ENCODE assay signal across 20 cellular contexts in genomic region chr10:26157734-26158133, GRCh38. TPM values are rescaled to one million over a fixed set of nuclear protein-coding genes. Genes with fewer than 3 reads are reported as not detected.
DNase-seq lines count a peak whose midpoint lies in the region; TF ChIP-seq lines count a peak whose summit lies in the region.
"Had no signal": no experiment of that assay in that cellular context is flagged by ENCODE, and none has a peak within 500 bp of the region (broad histone marks: within the 10 kb centered on the region; RNA-seq: fewer than 3 reads in every experiment).

No MANE protein-coding gene starts in this region.

- CTCF ChIA-PET in GM10248 (lab: Yijun Ruan, JAX), result interaction anchor here (1.0 to 1.9 kb wide), 2 partner anchors 9 to 10 kb away, joined by 3 to 11 read pairs; no protein-coding TSS in a partner anchor

- H2BK12ac ChIP-seq in neuronal stem cell (ENCODE audit: low read length), result no peak overlapping the region

- no peak overlapping the region for H3K14ac ChIP-seq in neuronal stem cell (ENCODE audit: low read length)

- H3K18ac ChIP-seq in neuronal stem cell (ENCODE audit: low read length), result no peak overlapping the region

- DNase-seq in GM10248 (ENCODE audit: extremely low spot score) (no peak), HK-2 (ENCODE audit: unreplicated experiment) (peak; percentile 3), WERI-Rb-1 (peak; percentile 6), neuronal stem cell (ENCODE audit: low spot score) (no peak), foreskin fibroblast (no peak), GF-D8 (lab: John Stamatoyannopoulos, UW) (no peak), esophagus squamous epithelium (lab: John Stamatoyannopoulos, UW) (no peak)
- DNase-seq: activated naive CD8-positive, alpha-beta T cell treated with anti-CD3 and anti-CD28 coated beads, Interleukin-2, amount 50 U/mL, for 24 hours; brain microvascular endothelial cell; gastrocnemius medialis; NCI-H187 treated with DMSO at 0.1 percent for 48 hours; NCI-H446; stimulated activated CD4-positive, alpha-beta T cell treated with anti-CD3 and anti-CD28 coated beads, Interleukin-12 subunit alpha, Interleukin-12 subunit beta, amount 100 ng/mL, for 4 hours had no signal

- POLR2A ChIA-PET in GM10248 (lab: Yijun Ruan, JAX), result no interaction called here

- intact Hi-C loops in esophagus squamous epithelium (cut with DNase I), result no loop called here

- no peak overlapping the region for H2BK5ac ChIP-seq in neuronal stem cell (ENCODE audit: low read length)

- H3K36me3 ChIP-seq in WERI-Rb-1, result no peaks in the 10 kb centered on the region
- no peaks in the 10 kb centered on the region for H3K36me3 ChIP-seq in neuronal stem cell (replicated peaks in 1 of 2; ENCODE audit: control insufficient read depth in 2 of 2, insufficient read depth in 2 of 2, low read length in 2 of 2)
- H3K36me3 ChIP-seq in esophagus squamous epithelium, result no peaks in the 10 kb centered on the region
- H3K36me3 ChIP-seq: BLaER1, brain microvascular endothelial cell, gastrocnemius medialis, thoracic aorta had no signal

- no peak overlapping the region for H3K4me2 ChIP-seq in neuronal stem cell (ENCODE audit: insufficient read depth, low read length, poor library complexity, severe bottlenecking)
- H3K4me2 ChIP-seq: BLaER1 had no signal

- H3K4me1 ChIP-seq in neuronal stem cell (ENCODE audit: control insufficient read depth in 2 of 2, insufficient read depth in 1 of 2, low read depth in 1 of 2, low read length in 2 of 2) (no peaks in the 10 kb centered on the region), esophagus squamous epithelium (no peaks in the 10 kb centered on the region)
- H3K4me1 ChIP-seq: BLaER1, gastrocnemius medialis had no signal

- H2BK15ac ChIP-seq in neuronal stem cell (ENCODE audit: low read length), result no peak overlapping the region

- H2AFZ ChIP-seq in neuronal stem cell (ENCODE audit: low read length), result peak overlapping the region; percentile 29

- H3K4ac ChIP-seq in neuronal stem cell (ENCODE audit: low read length), result no peak overlapping the region

- no peak overlapping the region for H2AK5ac ChIP-seq in neuronal stem cell (ENCODE audit: low read depth, low read length)

- H3K4me3 ChIP-seq in WERI-Rb-1 (ENCODE audit: low read depth, low read length) (no peak overlapping the region), neuronal stem cell (ENCODE audit: low read length in 2 of 2) (no peak overlapping the region), foreskin fibroblast (ENCODE audit: low read depth in 1 of 2, low read length in 2 of 2) (no peak overlapping the region), esophagus squamous epithelium (no peak overlapping the region)
- H3K4me3 ChIP-seq: BLaER1, coronary artery, gastrocnemius medialis, thoracic aorta had no signal

- no peak overlapping the region for H3K27ac ChIP-seq in WERI-Rb-1
- H3K27ac ChIP-seq in neuronal stem cell (replicated peaks; ENCODE audit: low read length), result no peak overlapping the region
- H3K27ac ChIP-seq in esophagus squamous epithelium, result no peak overlapping the region
- H3K27ac ChIP-seq: BLaER1, brain microvascular endothelial cell, coronary artery, gastrocnemius medialis, thoracic aorta had no signal

- H4K91ac ChIP-seq in neuronal stem cell (ENCODE audit: low read depth, low read length, poor library complexity), result no peak overlapping the region

- no CpG with 5 or more reads among the region's 4 CpGs for WGBS in neuronal stem cell (ENCODE audit: extremely low coverage in 2 of 2, insufficient read length in 2 of 2, insufficient replicate concordance in 1 of 2), 2 donors
- 62 to 64% methylated on average over 4 of the region's 4 CpGs for WGBS in esophagus squamous epithelium, 2 donors

- H3K27me3 ChIP-seq in WERI-Rb-1 (ENCODE audit: insufficient read depth, low read depth, severe bottlenecking) (no peaks in the 10 kb centered on the region), neuronal stem cell (ENCODE audit: control insufficient read depth in 3 of 3, insufficient read depth in 3 of 3, low read depth in 1 of 3, low read length in 3 of 3) (no peaks in the 10 kb centered on the region), esophagus squamous epithelium (no peaks in the 10 kb centered on the region)
- H3K27me3 ChIP-seq: BLaER1, brain microvascular endothelial cell, gastrocnemius medialis had no signal

- TF ChIP-seq CTCF in GM10248 (IDR thresholded peaks at IDR 0.05; ENCODE audit: control extremely low read depth, extremely low read depth, low read depth, missing control alignments), result peak; percentile 13
- TF ChIP-seq CTCF in WERI-Rb-1 (IDR thresholded peaks at IDR 0.05; ENCODE audit: low read depth, low read length), result peak; percentile 28
- no peak for TF ChIP-seq CTCF in foreskin fibroblast (IDR thresholded peaks at IDR 0.05; ENCODE audit: low read depth, low read length)
- TF ChIP-seq CTCF in esophagus squamous epithelium (IDR thresholded peaks at IDR 0.05), result no peak

- H3K9ac ChIP-seq in neuronal stem cell (ENCODE audit: low read depth, low read length, poor library complexity), result no peak overlapping the region
- H3K9ac ChIP-seq: BLaER1 had no signal

- no peak overlapping the region for H3K23ac ChIP-seq in neuronal stem cell (ENCODE audit: low read depth, low read length, poor library complexity)

- no peaks in the 10 kb centered on the region for H3K79me1 ChIP-seq in neuronal stem cell (ENCODE audit: low read depth, low read length)

- H4K8ac ChIP-seq in neuronal stem cell (ENCODE audit: low read depth, low read length), result no peak overlapping the region

- H3K9me3 ChIP-seq in WERI-Rb-1 (ENCODE audit: severe bottlenecking) (no peaks in the 10 kb centered on the region), neuronal stem cell (replicated peaks in 1 of 2; ENCODE audit: control insufficient read depth in 2 of 2, insufficient read depth in 1 of 2, low read depth in 1 of 2, low read length in 2 of 2) (no peaks in the 10 kb centered on the region), esophagus squamous epithelium (no peaks in the 10 kb centered on the region)
- H3K9me3 ChIP-seq: BLaER1, gastrocnemius medialis, thoracic aorta had no signal

- no peak overlapping the region for H2BK120ac ChIP-seq in neuronal stem cell (ENCODE audit: low read depth, low read length)

- no peak for TF ChIP-seq POLR2A in esophagus squamous epithelium (IDR thresholded peaks at IDR 0.05)

RNA-seq across cellular contexts. Expression of gene GAD2, which starts 58.8 kb away (rescaled TPM):
- polyA plus RNA-seq in neuronal stem cell (2013, experiment 1 of 2), result 0.40 TPM
- 0.51 TPM for polyA plus RNA-seq in neuronal stem cell (2013, experiment 2 of 2)
- not detected for total RNA-seq in esophagus squamous epithelium
- total RNA-seq: activated T-helper 17 cell treated with anti-CD3 and anti-CD28 coated beads, Interleukin-2, amount 50 U/mL, for 72 hours; endothelial cell of umbilical vein; gastrocnemius medialis; left lobe of liver; renal cortical epithelial cell; thoracic aorta had no signal
- polyA plus RNA-seq: endothelial cell of umbilical vein had no signal

Comparison
In these comparisons a context has a peak if more than half of its experiments do, and no peak if none do; other contexts are left out.
1. DNase-seq: peak in HK-2 (single experiment) and WERI-Rb-1 (single experiment); none in GM10248 (single experiment), neuronal stem cell (single experiment), foreskin fibroblast (0 of 2), GF-D8 (single experiment) and esophagus squamous epithelium (single experiment).
2. CTCF ChIP-seq: peak in GM10248 (single experiment) and WERI-Rb-1 (single experiment); none in foreskin fibroblast (single experiment) and esophagus squamous epithelium (0 of 6).